1 cellular context compared by ENCODE assay signal in genomic region chr16:69951017-69951671, GRCh38. TPM values are rescaled to one million over a fixed set of nuclear protein-coding genes. Genes with fewer than 3 reads are reported as not detected.
"Had no signal": no experiment of that assay in that cellular context is flagged by ENCODE, and none has a peak within 500 bp of the region (broad histone marks: within the 10 kb centered on the region; RNA-seq: fewer than 3 reads in every experiment).

TSS of gene CLEC18A (plus strand) at chr16:69951334. CDS start at chr16:69951367, 33 bp downstream.

RNA-seq across cellular contexts. Expression of gene CLEC18A, which starts in this region (rescaled TPM):
- total RNA-seq: SJSA1 had no signal
